Comparison of ENCODE assay signal across 8 cellular contexts in genomic region chr1:181033128-181033798, GRCh38. TPM values are rescaled to one million over a fixed set of nuclear protein-coding genes. Genes with fewer than 3 reads are reported as not detected.
DNase-seq lines count a peak whose midpoint lies in the region; ATAC-seq and TF ChIP-seq lines count a peak whose summit lies in the region.

No MANE protein-coding gene starts in this region.

- no peaks in the 10 kb centered on the region for H3K9me3 Mint-ChIP-seq in activated CD4-positive, alpha-beta memory T cell treated with anti-CD3 and anti-CD28 coated beads for 36 hours

- H3K4me3 ChIP-seq in LNCaP clone FGC (ENCODE audit: low read depth, low read length) (peak overlapping the region; percentile 56), fibroblast of the aortic adventitia (ENCODE audit: low read depth, low read length) (peak overlapping the region; percentile 45)

- H3K36me3 Mint-ChIP-seq in activated CD4-positive, alpha-beta memory T cell treated with anti-CD3 and anti-CD28 coated beads for 36 hours = peaks cover 2% of the 10 kb centered on the region

- TF ChIP-seq CTCF in LNCaP clone FGC (IDR thresholded peaks at IDR 0.05; ENCODE audit: control insufficient read depth, extremely low read depth, insufficient read depth) = no peak
- no peak for TF ChIP-seq CTCF in fibroblast of the aortic adventitia (IDR thresholded peaks at IDR 0.05; ENCODE audit: insufficient read depth, low read length)

- peak overlapping the region; percentile 97 for H3K27ac Mint-ChIP-seq in activated CD4-positive, alpha-beta memory T cell treated with anti-CD3 and anti-CD28 coated beads for 36 hours

- intact Hi-C loops in activated CD4-positive, alpha-beta memory T cell treated with anti-CD3 and anti-CD28 coated beads for 36 hours (cut with micrococcal nuclease) = loop anchor here (1.0 to 10.0 kb wide), 3 partner anchors 10 to 362 kb away; partner anchors contain the start of gene IER5

- peaks cover 47% of the 10 kb centered on the region for H3K4me1 Mint-ChIP-seq in activated CD4-positive, alpha-beta memory T cell treated with anti-CD3 and anti-CD28 coated beads for 36 hours (ENCODE audit: low read depth)

- H3K4me3 Mint-ChIP-seq in activated CD4-positive, alpha-beta memory T cell treated with anti-CD3 and anti-CD28 coated beads for 36 hours = peak overlapping the region; percentile 93

- POLR2A ChIA-PET in activated CD4-positive, alpha-beta memory T cell treated with anti-CD3 and anti-CD28 coated beads for 36 hours (lab: Charles Lee) = interaction anchor here (0.5 to 4.5 kb wide), 8 partner anchors 10 to 532 kb away, joined by 3 to 57 read pairs (median 4); partner anchors contain the start of genes IER5 and STX6

- CTCF ChIA-PET in activated CD4-positive, alpha-beta memory T cell treated with anti-CD3 and anti-CD28 coated beads for 36 hours (lab: Charles Lee) = interaction anchor here (0.7 to 12.7 kb wide), 8 partner anchors 10 to 117 kb away, joined by 3 to 200 read pairs (median 4); partner anchors contain the start of gene STX6

- peak; percentile 56 for DNase-seq in EH (ENCODE audit: low read depth)
- no peak for DNase-seq in LNCaP clone FGC (ENCODE audit: low read depth)
- peak; percentile 44 for DNase-seq in activated CD4-positive, alpha-beta memory T cell treated with anti-CD3 and anti-CD28 coated beads for 36 hours
- peak; percentile 57 for DNase-seq in fibroblast of the aortic adventitia (ENCODE audit: low read depth)
- DNase-seq in pons (ENCODE audit: low spot score) = peak; percentile 86
- no peak for DNase-seq in NCI-H524 treated with DMSO at 0.1 percent for 48 hours (lab: John Stamatoyannopoulos, UW)
- DNase-seq in iPS-NIHi11 (ENCODE audit: low spot score) = no peak

- peak; percentile 23 for ATAC-seq in GM21619 (IDR thresholded peaks at IDR 0.05; ENCODE audit: unreplicated experiment)

- no peaks in the 10 kb centered on the region for H3K27me3 Mint-ChIP-seq in activated CD4-positive, alpha-beta memory T cell treated with anti-CD3 and anti-CD28 coated beads for 36 hours

RNA-seq across cellular contexts. Expression of gene MR1, which starts 0.5 kb away (rescaled TPM):
- 10 to 100 TPM; 19.5 to 21.2 TPM for total RNA-seq in activated CD4-positive, alpha-beta memory T cell treated with anti-CD3 and anti-CD28 coated beads for 36 hours
- total RNA-seq in fibroblast of the aortic adventitia (ENCODE audit: low replicate concordance) = 18.6 and 21.6 TPM in 2 replicates

RNA-seq across cellular contexts. Expression of gene STX6, which starts 10.6 kb away (rescaled TPM):
- total RNA-seq in activated CD4-positive, alpha-beta memory T cell treated with anti-CD3 and anti-CD28 coated beads for 36 hours = 10 to 100 TPM; 18.8 to 19.4 TPM
- 21.2 and 28.3 TPM in 2 replicates for total RNA-seq in fibroblast of the aortic adventitia (ENCODE audit: low replicate concordance)

RNA-seq across cellular contexts. Expression of gene IER5, which starts 55.2 kb away (rescaled TPM):
- total RNA-seq in activated CD4-positive, alpha-beta memory T cell treated with anti-CD3 and anti-CD28 coated beads for 36 hours = 10 to 100 TPM; 27.9 to 28.9 TPM
- total RNA-seq in fibroblast of the aortic adventitia (ENCODE audit: low replicate concordance) = 12.3 and 14.7 TPM in 2 replicates

Comparison
In these comparisons a context has a peak if more than half of its experiments do, and no peak if none do; other contexts are left out.
1. DNase-seq: peak in EH (single experiment), activated CD4-positive, alpha-beta memory T cell treated with anti-CD3 and anti-CD28 coated beads for 36 hours (single experiment), fibroblast of the aortic adventitia (single experiment) and pons (single experiment); none in LNCaP clone FGC (single experiment), NCI-H524 treated with DMSO at 0.1 percent for 48 hours (single experiment) and iPS-NIHi11 (single experiment).